In the genomic region with DNA sequence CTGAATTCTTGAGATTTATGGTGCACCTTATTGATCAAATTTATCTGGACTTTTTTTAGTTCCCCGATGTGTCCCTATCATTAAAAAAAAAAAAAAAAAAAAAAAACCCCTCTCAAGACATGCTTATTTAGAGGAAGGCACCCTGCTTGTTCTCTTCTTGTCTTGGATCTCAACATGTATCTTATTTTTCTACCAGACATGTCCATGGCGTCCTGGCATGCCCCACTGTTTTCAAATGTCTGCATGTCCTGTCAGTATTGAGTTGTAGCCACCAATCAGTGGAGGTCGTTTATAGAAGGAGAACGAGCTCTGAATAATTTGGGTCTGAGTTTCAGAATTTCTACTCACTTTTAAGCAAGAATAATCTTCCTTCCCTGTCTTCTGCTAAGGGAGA, we compare ENCODE assay signal across 32 cellular contexts. TPM values are rescaled to one million over a fixed set of nuclear protein-coding genes. Genes with fewer than 3 reads are reported as not detected.
DNase-seq lines count a peak whose midpoint lies in the region; ATAC-seq, FAIRE-seq and TF ChIP-seq lines count a peak whose summit lies in the region.
"Had no signal": no experiment of that assay in that cellular context is flagged by ENCODE, and none has a peak within 500 bp of the region (broad histone marks: within the 10 kb centered on the region; RNA-seq: fewer than 3 reads in every experiment).

No MANE protein-coding gene starts in this region.

- no peaks in the 10 kb centered on the region for H3K27me3 ChIP-seq in PC-3 (ENCODE audit: low read length)
- peaks cover 70% of the 10 kb centered on the region for H3K27me3 ChIP-seq in thyroid gland
- peaks cover 10 to 83% (median 24%) of the 10 kb centered on the region in 4 donors for H3K27me3 ChIP-seq in pancreas

- peak overlapping the region; percentile 33 for H3K4me3 Mint-ChIP-seq in mesothelial cell of epicardium
- H3K4me3 Mint-ChIP-seq: activated naive CD8-positive, alpha-beta T cell; activated T-helper 17 cell treated with anti-CD3 and anti-CD28 coated beads, Interleukin-2, amount 50 U/mL, for 72 hours; stimulated activated memory B cell treated with anti-CD40 and anti-IgM and Interleukin-4, amounts not matched to agents 10 μg/mL and 1 μg/mL and 100 μg/mL, for 72 hours had no signal

- H3K4me1 ChIP-seq in PC-3 (ENCODE audit: insufficient read depth, low read length) = peaks cover 41% of the 10 kb centered on the region
- H3K4me1 ChIP-seq in thyroid gland = peaks cover 9 to 39% of the 10 kb centered on the region in 2 donors
- peaks cover 0 to 15% (median 6%) of the 10 kb centered on the region in 3 donors for H3K4me1 ChIP-seq in pancreas
- H3K4me1 ChIP-seq: parathyroid adenoma had no signal

- no peaks in the 10 kb centered on the region for H3K36me3 Mint-ChIP-seq in mesothelial cell of epicardium
- H3K36me3 Mint-ChIP-seq: activated naive CD8-positive, alpha-beta T cell; stimulated activated memory B cell treated with anti-CD40 and anti-IgM and Interleukin-4, amounts not matched to agents 10 μg/mL and 1 μg/mL and 100 μg/mL, for 72 hours had no signal

- CTCF ChIA-PET in PC-3 (lab: Charles Lee) = interaction anchor here (0.7 to 2.2 kb wide), 2 partner anchors 40 to 403 kb away, joined by 3 to 29 read pairs; no protein-coding TSS in a partner anchor

- ATAC-seq in PC-3 = no peak
- ATAC-seq in GM18505 (IDR thresholded peaks at IDR 0.05; ENCODE audit: unreplicated experiment) = no peak
- ATAC-seq in pancreas = no peak
- ATAC-seq: activated T-helper 17 cell treated with anti-CD3 and anti-CD28 coated beads, Interleukin-2, amount 50 U/mL, for 72 hours; GM12878; left cardiac atrium; naive thymus-derived CD8-positive, alpha-beta T cell; stimulated activated memory B cell treated with anti-CD40 and anti-IgM and Interleukin-4, amounts not matched to agents 10 μg/mL and 1 μg/mL and 100 μg/mL, for 72 hours had no signal

- no peaks in the 10 kb centered on the region for H3K9me3 ChIP-seq in PC-3 (ENCODE audit: low read length)
- H3K9me3 ChIP-seq in thyroid gland = no peaks in the 10 kb centered on the region
- no peaks in the 10 kb centered on the region for H3K9me3 ChIP-seq in pancreas
- H3K9me3 ChIP-seq: esophagus muscularis mucosa, sigmoid colon, tibial artery had no signal

- H3K27ac ChIP-seq in PC-3 (ENCODE audit: low read length) (peak overlapping the region; percentile 92), thyroid gland (no peak overlapping the region), pancreas (no peak overlapping the region)
- H3K27ac ChIP-seq: esophagus muscularis mucosa, parathyroid adenoma, tibial artery had no signal

- H3K9me3 Mint-ChIP-seq in mesothelial cell of epicardium = no peaks in the 10 kb centered on the region
- H3K9me3 Mint-ChIP-seq: activated T-helper 17 cell treated with anti-CD3 and anti-CD28 coated beads, Interleukin-2, amount 50 U/mL, for 72 hours; stimulated activated memory B cell treated with anti-CD40 and anti-IgM and Interleukin-4, amounts not matched to agents 10 μg/mL and 1 μg/mL and 100 μg/mL, for 72 hours had no signal

- peak overlapping the region; percentile 91 for H3K9ac ChIP-seq in PC-3 (ENCODE audit: low read length)
- H3K9ac ChIP-seq: parathyroid adenoma had no signal

- WGBS in thyroid gland, 2 donors = 17 to 20% methylated on average over 4 of the region's 4 CpGs
- 11% methylated on average over 4 of the region's 4 CpGs for WGBS in pancreas, 2 donors

- DNase-seq in PC-3 (no peak), mesothelial cell of epicardium (ENCODE audit: low spot score in 2 of 2, unreplicated experiment in 2 of 2) (no peak), thyroid gland (no peak), pancreas (no peak)
- DNase-seq: activated CD4-positive, alpha-beta T cell treated with anti-CD3 and anti-CD28 coated beads for 48 hours; CD4-positive, CD25-positive, alpha-beta regulatory T cell; DMS153; effector CD4-positive, alpha-beta T cell; H9; Karpas-422; left cardiac atrium; mesendoderm; naive thymus-derived CD8-positive, alpha-beta T cell; NCI-H1092; NCI-H2029 treated with DMSO at 0.1 percent for 48 hours; NCI-H345; OCI-M1; SIG-M5; sigmoid colon had no signal

- peak overlapping the region; percentile 15 for H3K27ac Mint-ChIP-seq in mesothelial cell of epicardium
- H3K27ac Mint-ChIP-seq: activated naive CD8-positive, alpha-beta T cell; activated T-helper 17 cell treated with anti-CD3 and anti-CD28 coated beads, Interleukin-2, amount 50 U/mL, for 72 hours; CD4-positive, CD25-positive, alpha-beta regulatory T cell; H9; stimulated activated memory B cell treated with anti-CD40 and anti-IgM and Interleukin-4, amounts not matched to agents 10 μg/mL and 1 μg/mL and 100 μg/mL, for 72 hours had no signal

- FAIRE-seq in G401.6 (lab: Jason Lieb, UNC) (peak; percentile 13), pancreas (lab: Jason Lieb, UNC) (no peak)
- FAIRE-seq: GM12878, TTC549 had no signal

- H3K36me3 ChIP-seq in PC-3 (ENCODE audit: low read depth, low read length) = 0 out of 2 replicates have a peak, but pooled peaks cover 3% of the 10 kb centered on the region
- H3K36me3 ChIP-seq in thyroid gland = no peaks in the 10 kb centered on the region
- H3K36me3 ChIP-seq in pancreas = no peaks in the 10 kb centered on the region
- H3K36me3 ChIP-seq: esophagus muscularis mucosa, sigmoid colon, tibial artery had no signal

- no TSS peak for BruUV-seq in PC-3 (replicated peaks; lab: Mats Ljungman, UMichigan)

- H3K27me3 Mint-ChIP-seq in mesothelial cell of epicardium (ENCODE audit: low read depth) = peaks cover 93% of the 10 kb centered on the region

- H3K4me1 Mint-ChIP-seq in mesothelial cell of epicardium = peaks cover 28% of the 10 kb centered on the region

- H4K20me1 ChIP-seq in PC-3 (ENCODE audit: low read length) = no peaks in the 10 kb centered on the region

- TF ChIP-seq CTCF in PC-3 (conservative IDR thresholded peaks at IDR 0.05; ENCODE audit: low read depth, low read length) (no peak), mesothelial cell of epicardium (IDR thresholded peaks at IDR 0.05; ENCODE audit: unreplicated experiment) (no peak), thyroid gland (IDR thresholded peaks at IDR 0.05) (no peak), pancreas (IDR thresholded peaks at IDR 0.05) (no peak)

- TF ChIP-seq POLR2A in thyroid gland (IDR thresholded peaks at IDR 0.05) (no peak), GM18505 (IDR thresholded peaks at IDR 0.05; ENCODE audit: borderline replicate concordance, extremely low read depth, insufficient read depth, insufficient read length) (no peak)

- H3K4me3 ChIP-seq in PC-3 (ENCODE audit: low read length) = peak overlapping the region; percentile 75
- H3K4me3 ChIP-seq in thyroid gland (replicated peaks in 1 of 3) = no peak overlapping the region
- H3K4me3 ChIP-seq in pancreas = no peak overlapping the region
- H3K4me3 ChIP-seq: esophagus muscularis mucosa, GM12878, sigmoid colon, tibial artery had no signal

- no peaks in the 10 kb centered on the region for H3K9me2 ChIP-seq in PC-3 (replicated peaks; ENCODE audit: low read length)

- intact Hi-C loops in PC-3 (cut with micrococcal nuclease) = loop anchor here (5.0 kb wide), 1 partner anchor 35 kb away; a partner anchor contains a TSS
- intact Hi-C loops in thyroid gland (cut with DNase I) = loop anchor here (10.0 kb wide), 1 partner anchor 722 kb away; no protein-coding TSS in a partner anchor
- intact Hi-C loops in pancreas (cut with DNase I) = no loop called here

- peak overlapping the region; percentile 94 for H3K4me2 ChIP-seq in PC-3 (ENCODE audit: low read length)

- POLR2A ChIA-PET in PC-3 (lab: Charles Lee; ENCODE audit: unreplicated experiment) = interaction anchor here (0.5 to 0.9 kb wide), 4 partner anchors 18 to 719 kb away, joined by 3 to 14 read pairs (median 3); no protein-coding TSS in a partner anchor

- peak overlapping the region; percentile 77 for H2AFZ ChIP-seq in PC-3 (ENCODE audit: low read length)
- H2AFZ ChIP-seq: parathyroid adenoma had no signal

- H3F3A ChIP-seq in PC-3 (ENCODE audit: low read length, unreplicated experiment) = no peaks in the 10 kb centered on the region

- H3K79me2 ChIP-seq in PC-3 (ENCODE audit: low read length) = peaks cover 95% of the 10 kb centered on the region
- H3K79me2 ChIP-seq: parathyroid adenoma had no signal

RNA-seq across cellular contexts. Expression of a gene that starts 2.8 kb away (rescaled TPM):
- total RNA-seq in PC-3 (2014; rRNA removed) (12.1 and 14.9 TPM in 2 replicates), mesothelial cell of epicardium (6.9 to 7.7 TPM (median 7.5 TPM) in 3 replicates), thyroid gland (not detected), pancreas (under 1 TPM in 1 of 6 donors, not detected in 5; 0.03 TPM)
- polyA plus RNA-seq in pancreas = not detected
- total RNA-seq: activated T-helper 17 cell treated with anti-CD3 and anti-CD28 coated beads, Interleukin-2, amount 50 U/mL, for 72 hours; CD4-positive, CD25-positive, alpha-beta regulatory T cell; cerebellum; esophagus muscularis mucosa; GM12878; H9; left cardiac atrium; naive thymus-derived CD8-positive, alpha-beta T cell had no signal
- polyA plus RNA-seq: AG04450; CD4-positive, CD25-positive, alpha-beta regulatory T cell; GM12878; naive thymus-derived CD8-positive, alpha-beta T cell had no signal

RNA-seq across cellular contexts. Expression of a gene that starts 17.7 kb away (rescaled TPM):
- total RNA-seq in PC-3 (2014; rRNA removed) (26.6 and 31.4 TPM in 2 replicates), mesothelial cell of epicardium (3.3 to 4.2 TPM (median 3.9 TPM) in 3 replicates), thyroid gland (not detected), pancreas (not detected)
- not detected for polyA plus RNA-seq in pancreas
- total RNA-seq: activated T-helper 17 cell treated with anti-CD3 and anti-CD28 coated beads, Interleukin-2, amount 50 U/mL, for 72 hours; CD4-positive, CD25-positive, alpha-beta regulatory T cell; cerebellum; esophagus muscularis mucosa; GM12878; H9; left cardiac atrium; naive thymus-derived CD8-positive, alpha-beta T cell had no signal
- polyA plus RNA-seq: CD4-positive, CD25-positive, alpha-beta regulatory T cell; GM12878; naive thymus-derived CD8-positive, alpha-beta T cell had no signal

RNA-seq across cellular contexts. Expression of a gene that starts 28.6 kb away (rescaled TPM):
- total RNA-seq in PC-3 (2014; rRNA removed) (36.0 and 46.1 TPM in 2 replicates), mesothelial cell of epicardium (13.1 to 14.4 TPM (median 13.8 TPM) in 3 replicates), thyroid gland (1 to 10 TPM in 1 of 4 donors, not detected in 3; 4.0 TPM), pancreas (under 1 TPM in 4 of 6 donors, not detected in 2; 0.09 to 0.18 (median 0.14) TPM)
- polyA plus RNA-seq in pancreas = not detected
- total RNA-seq: activated T-helper 17 cell treated with anti-CD3 and anti-CD28 coated beads, Interleukin-2, amount 50 U/mL, for 72 hours; cerebellum; esophagus muscularis mucosa; GM12878; H9; naive thymus-derived CD8-positive, alpha-beta T cell had no signal
- polyA plus RNA-seq: CD4-positive, CD25-positive, alpha-beta regulatory T cell; GM12878 had no signal

RNA-seq across cellular contexts. Expression of a gene that starts 37.4 kb away (rescaled TPM):
- total RNA-seq in PC-3 (2014; rRNA removed) (69.0 and 85.3 TPM in 2 replicates), mesothelial cell of epicardium (10.8 to 14.5 TPM (median 13.2 TPM) in 3 replicates), thyroid gland (1 to 10 TPM in 1 of 4 donors, under 1 TPM in 2, not detected in 1; 0.63 to 1.9 (median 0.67) TPM), pancreas (under 1 TPM in 1 of 6 donors, not detected in 5; 0.13 TPM)
- polyA plus RNA-seq in pancreas = under 1 TPM in 1 of 2 donors, not detected in 1; 0.09 TPM
- total RNA-seq: activated T-helper 17 cell treated with anti-CD3 and anti-CD28 coated beads, Interleukin-2, amount 50 U/mL, for 72 hours; cerebellum; GM12878; H9; left cardiac atrium; naive thymus-derived CD8-positive, alpha-beta T cell had no signal
- polyA plus RNA-seq: GM12878 had no signal

RNA-seq across cellular contexts. Expression of a gene that starts 39.9 kb away (rescaled TPM):
- total RNA-seq in PC-3 (2014; rRNA removed) = 0.33 and 0.35 TPM in 2 replicates
- 1.4 to 2.1 TPM (median 1.8 TPM) in 3 replicates for total RNA-seq in mesothelial cell of epicardium
- not detected for total RNA-seq in thyroid gland
- total RNA-seq in pancreas = not detected
- under 1 TPM in 1 of 2 donors, not detected in 1; 0.05 TPM for polyA plus RNA-seq in pancreas
- total RNA-seq: activated T-helper 17 cell treated with anti-CD3 and anti-CD28 coated beads, Interleukin-2, amount 50 U/mL, for 72 hours; CD4-positive, CD25-positive, alpha-beta regulatory T cell; cerebellum; esophagus muscularis mucosa; GM12878; H9; HT-29; left cardiac atrium; naive thymus-derived CD8-positive, alpha-beta T cell; sigmoid colon had no signal
- polyA plus RNA-seq: AG04450; CD4-positive, CD25-positive, alpha-beta regulatory T cell; GM12878; naive thymus-derived CD8-positive, alpha-beta T cell had no signal

Comparison
In these comparisons a context has a peak if more than half of its experiments do, and no peak if none do; other contexts are left out.
1. intact Hi-C loops: an anchor here in PC-3 (5.0 kb wide) and thyroid gland (10.0 kb wide); none called in pancreas.